ENCODE assay signal across 8 cellular contexts in the genomic region with DNA sequence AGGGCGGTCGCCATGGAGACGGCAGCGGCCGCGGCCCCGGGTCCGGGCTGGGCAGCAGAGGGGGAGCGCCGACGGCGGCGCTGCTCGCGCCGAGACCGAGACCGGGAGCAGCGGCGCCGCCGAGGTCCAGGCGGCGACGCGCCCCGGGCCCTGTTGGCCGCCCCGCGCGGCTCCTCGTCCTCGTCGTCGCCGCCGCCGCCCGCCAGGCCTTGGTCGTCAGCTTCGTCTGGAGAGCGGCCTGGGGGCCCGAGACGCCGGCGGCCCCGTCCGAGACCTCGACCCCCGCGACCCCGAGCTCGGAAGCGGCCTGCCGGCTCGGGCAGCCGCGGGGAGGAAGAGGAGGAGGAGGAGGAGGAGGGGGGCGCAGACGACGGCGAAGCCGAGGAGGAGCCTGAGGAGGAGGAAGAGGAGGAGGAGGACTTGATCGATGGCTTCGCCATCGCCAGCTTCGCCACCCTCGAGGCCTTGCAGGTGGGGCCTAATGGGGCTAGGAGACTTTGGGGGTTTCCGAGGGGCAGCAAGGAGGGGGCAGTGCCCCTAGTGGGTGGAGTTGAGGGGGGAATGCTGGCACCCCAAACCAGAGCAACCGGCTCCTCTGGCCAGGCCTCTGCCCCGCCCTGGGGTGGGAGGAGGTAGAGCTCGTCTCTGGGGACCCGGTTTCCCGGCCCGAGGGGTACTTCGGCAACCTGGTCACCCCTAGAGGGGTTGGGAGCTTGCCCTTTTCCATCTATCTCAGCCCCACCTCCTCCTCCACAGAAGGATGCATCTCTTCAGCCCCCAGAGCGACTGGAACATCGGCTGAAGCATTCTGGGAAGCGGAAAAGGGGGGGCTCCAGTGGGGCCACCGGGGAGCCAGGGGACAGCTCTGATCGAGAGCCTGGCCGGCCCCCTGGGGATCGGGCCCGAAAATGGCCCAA. TPM values are rescaled to one million over a fixed set of nuclear protein-coding genes. Genes with fewer than 3 reads are reported as not detected.
DNase-seq lines count a peak whose midpoint lies in the region; ATAC-seq and TF ChIP-seq lines count a peak whose summit lies in the region.

No MANE protein-coding gene starts in this region.

- no peak for DNase-seq in SJCRH30
- DNase-seq in astrocyte of the cerebellum (ENCODE audit: low read depth): no peak
- DNase-seq in stimulated activated CD4-positive, alpha-beta T cell treated with anti-CD3 and anti-CD28 coated beads, Interleukin-2, amount 100 ng/mL, for 24 hours: peak; percentile 49 to 54
- DNase-seq in NCI-H345 (lab: John Stamatoyannopoulos, UW): no peak

- TF ChIP-seq POLR2A in GM18951 (IDR thresholded peaks at IDR 0.05; ENCODE audit: extremely low read depth, insufficient read depth, insufficient read length): peak; percentile 58

- H3K27ac ChIP-seq in SJCRH30 (no peak overlapping the region), iPS-20b (ENCODE audit: low read length) (no peak overlapping the region)

- H3K36me3 ChIP-seq in SJCRH30 (peaks cover 15% of the 10 kb centered on the region), iPS-20b (ENCODE audit: insufficient read depth, low read depth, low read length) (peaks cover 17% of the 10 kb centered on the region)

- H3K4me1 ChIP-seq in SJCRH30 (peaks cover 5% of the 10 kb centered on the region; the same call in 1 of the 2 replicates), iPS-20b (ENCODE audit: insufficient read depth, low read length) (no peaks in the 10 kb centered on the region; the same call in 1 of the 2 replicates)

- peak; percentile 15 for TF ChIP-seq CTCF in astrocyte of the cerebellum (IDR thresholded peaks at IDR 0.05; ENCODE audit: low read depth, low read length, missing control alignments)

- peak overlapping the region; percentile 67 for H3K4me3 ChIP-seq in SJCRH30
- peak overlapping the region; percentile 82 for H3K4me3 ChIP-seq in astrocyte of the cerebellum (ENCODE audit: low read depth, low read length)
- peak overlapping the region; percentile 95 for H3K4me3 ChIP-seq in iPS-20b (ENCODE audit: low read length)

- no peak for ATAC-seq in HG03378 (IDR thresholded peaks at IDR 0.05; ENCODE audit: unreplicated experiment)
- ATAC-seq in GM18517 (IDR thresholded peaks at IDR 0.05; ENCODE audit: unreplicated experiment): no peak

- H3K9me3 ChIP-seq in SJCRH30 (replicated peaks): no peaks in the 10 kb centered on the region
- no peaks in the 10 kb centered on the region for H3K9me3 ChIP-seq in iPS-20b (ENCODE audit: insufficient read depth, low read depth, low read length)

- no peaks in the 10 kb centered on the region for H3K27me3 ChIP-seq in SJCRH30
- H3K27me3 ChIP-seq in iPS-20b (ENCODE audit: insufficient read depth, low read length): peaks cover 58% of the 10 kb centered on the region

- in situ Hi-C loops in GM18951 (cut with MboI; ENCODE audit: low sequenced_read_pairs, unreplicated experiment): no loop called here
- in situ Hi-C loops in astrocyte of the cerebellum (cut with HindIII; ENCODE audit: low sequenced_read_pairs): no loop called here

- peak overlapping the region; percentile 56 for H3K9ac ChIP-seq in iPS-20b (ENCODE audit: low read depth, low read length)

RNA-seq across cellular contexts. Expression of a gene that starts 1.5 kb away (rescaled TPM):
- 17.6 and 21.1 TPM in 2 replicates for total RNA-seq in SJCRH30 (2014; rRNA removed; shearing (Covaris generic))

RNA-seq across cellular contexts. Expression of a gene that starts 9.0 kb away (rescaled TPM):
- 10.5 and 12.7 TPM in 2 replicates for total RNA-seq in SJCRH30 (2014; rRNA removed; shearing (Covaris generic))

RNA-seq across cellular contexts. Expression of a gene that starts 39.2 kb away (rescaled TPM):
- total RNA-seq in SJCRH30 (2014; rRNA removed; shearing (Covaris generic)): 19.3 and 22.0 TPM in 2 replicates

RNA-seq across cellular contexts. Expression of a gene that starts 49.6 kb away (rescaled TPM):
- total RNA-seq in SJCRH30 (2014; rRNA removed; shearing (Covaris generic)): 15.6 and 16.4 TPM in 2 replicates

Comparison
In these comparisons a context has a peak if more than half of its experiments do, and no peak if none do; other contexts are left out.
1. DNase-seq: peak in stimulated activated CD4-positive, alpha-beta T cell treated with anti-CD3 and anti-CD28 coated beads, Interleukin-2, amount 100 ng/mL, for 24 hours (2 of 2); none in SJCRH30 (0 of 2), astrocyte of the cerebellum (single experiment) and NCI-H345 (single experiment).
2. Peak in every context shown above with its lines, with median percentiles within 50 percentile points of each other: H3K4me3 ChIP-seq.